ENCODE assay signal across 1 cellular context in the genomic region with DNA sequence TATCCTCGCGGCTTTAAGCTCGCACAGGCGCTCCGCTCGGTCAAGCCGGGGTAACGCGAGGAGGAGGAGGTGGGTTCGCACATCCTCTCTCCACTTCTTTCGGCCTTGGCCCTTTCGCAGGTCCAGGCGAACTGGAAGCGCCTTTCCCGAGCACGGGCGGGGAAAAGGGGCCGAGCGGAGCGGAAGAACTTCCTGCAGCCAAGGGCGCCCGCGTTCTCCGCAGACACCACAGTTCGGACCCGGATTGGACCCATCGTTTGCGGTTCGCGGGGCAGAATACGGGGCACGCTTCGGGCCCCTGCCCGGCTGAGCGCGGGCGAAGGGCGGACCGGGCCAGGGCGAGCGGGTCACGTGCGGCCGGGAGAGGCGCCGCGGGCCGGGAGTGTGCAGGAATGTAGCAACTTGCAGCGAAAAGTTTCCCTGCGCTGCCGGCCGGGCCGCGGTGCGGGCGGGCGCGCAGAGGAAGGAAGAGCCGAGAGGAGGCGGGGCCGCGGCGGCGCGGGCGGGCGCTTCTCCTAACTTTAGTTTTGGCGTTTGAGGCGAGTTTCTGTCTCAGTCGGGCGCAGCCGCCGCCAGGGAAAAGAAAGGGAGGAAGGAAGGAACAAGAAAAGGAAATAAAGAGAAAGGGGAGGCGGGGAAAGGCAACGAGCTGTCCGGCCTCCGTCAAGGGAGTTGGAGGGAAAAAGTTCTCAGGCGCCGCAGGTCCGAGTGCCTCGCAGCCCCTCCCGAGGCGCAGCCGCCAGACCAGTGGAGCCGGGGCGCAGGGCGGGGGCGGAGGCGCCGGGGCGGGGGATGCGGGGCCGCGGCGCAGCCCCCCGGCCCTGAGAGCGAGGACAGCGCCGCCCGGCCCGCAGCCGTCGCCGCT.
TF ChIP-seq lines count a peak whose summit lies in the region.

TSS of gene YAP1 (plus strand) at position 552 of the 865 bp plus-strand sequence. CDS start 402 bp downstream, outside the sequence.

TF ChIP-seq in HepG2, 621 proteins besides CTCF, POLR2A, EP300 and RAD21 (continued from another document and continues in another):
- TF ChIP-seq, protein P1, sequence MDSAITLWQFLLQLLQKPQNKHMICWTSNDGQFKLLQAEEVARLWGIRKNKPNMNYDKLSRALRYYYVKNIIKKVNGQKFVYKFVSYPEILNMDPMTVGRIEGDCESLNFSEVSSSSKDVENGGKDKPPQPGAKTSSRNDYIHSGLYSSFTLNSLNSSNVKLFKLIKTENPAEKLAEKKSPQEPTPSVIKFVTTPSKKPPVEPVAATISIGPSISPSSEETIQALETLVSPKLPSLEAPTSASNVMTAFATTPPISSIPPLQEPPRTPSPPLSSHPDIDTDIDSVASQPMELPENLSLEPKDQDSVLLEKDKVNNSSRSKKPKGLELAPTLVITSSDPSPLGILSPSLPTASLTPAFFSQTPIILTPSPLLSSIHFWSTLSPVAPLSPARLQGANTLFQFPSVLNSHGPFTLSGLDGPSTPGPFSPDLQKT (CRISPR knock-in tag; IDR thresholded peaks at IDR 0.05; ENCODE audit: borderline replicate concordance), result 0 out of 2 replicates have a peak, but pooled peaks have one; percentile 28
- peak; percentile 95; the same call in 1 of the 2 replicates for TF ChIP-seq NR0B2 (CRISPR knock-in tag; IDR thresholded peaks at IDR 0.05)
- no peak for TF ChIP-seq MLLT10 (CRISPR knock-in tag; IDR thresholded peaks at IDR 0.05)
- peak; percentile 87 for TF ChIP-seq GABPB1 (CRISPR knock-in tag; IDR thresholded peaks at IDR 0.05)
- TF ChIP-seq, protein P2, sequence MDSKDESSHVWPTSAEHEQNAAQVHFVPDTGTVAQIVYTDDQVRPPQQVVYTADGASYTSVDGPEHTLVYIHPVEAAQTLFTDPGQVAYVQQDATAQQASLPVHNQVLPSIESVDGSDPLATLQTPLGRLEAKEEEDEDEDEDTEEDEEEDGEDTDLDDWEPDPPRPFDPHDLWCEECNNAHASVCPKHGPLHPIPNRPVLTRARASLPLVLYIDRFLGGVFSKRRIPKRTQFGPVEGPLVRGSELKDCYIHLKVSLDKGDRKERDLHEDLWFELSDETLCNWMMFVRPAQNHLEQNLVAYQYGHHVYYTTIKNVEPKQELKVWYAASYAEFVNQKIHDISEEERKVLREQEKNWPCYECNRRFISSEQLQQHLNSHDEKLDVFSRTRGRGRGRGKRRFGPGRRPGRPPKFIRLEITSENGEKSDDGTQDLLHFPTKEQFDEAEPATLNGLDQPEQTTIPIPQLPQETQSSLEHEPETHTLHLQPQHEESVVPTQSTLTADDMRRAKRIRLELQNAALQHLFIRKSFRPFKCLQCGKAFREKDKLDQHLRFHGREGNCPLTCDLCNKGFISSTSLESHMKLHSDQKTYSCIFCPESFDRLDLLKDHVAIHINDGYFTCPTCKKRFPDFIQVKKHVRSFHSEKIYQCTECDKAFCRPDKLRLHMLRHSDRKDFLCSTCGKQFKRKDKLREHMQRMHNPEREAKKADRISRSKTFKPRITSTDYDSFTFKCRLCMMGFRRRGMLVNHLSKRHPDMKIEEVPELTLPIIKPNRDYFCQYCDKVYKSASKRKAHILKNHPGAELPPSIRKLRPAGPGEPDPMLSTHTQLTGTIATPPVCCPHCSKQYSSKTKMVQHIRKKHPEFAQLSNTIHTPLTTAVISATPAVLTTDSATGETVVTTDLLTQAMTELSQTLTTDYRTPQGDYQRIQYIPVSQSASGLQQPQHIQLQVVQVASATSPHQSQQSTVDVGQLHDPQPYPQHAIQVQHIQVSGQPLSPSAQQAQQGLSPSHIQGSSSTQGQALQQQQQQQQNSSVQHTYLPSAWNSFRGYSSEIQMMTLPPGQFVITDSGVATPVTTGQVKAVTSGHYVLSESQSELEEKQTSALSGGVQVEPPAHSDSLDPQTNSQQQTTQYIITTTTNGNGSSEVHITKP (CRISPR knock-in tag; IDR thresholded peaks at IDR 0.05; ENCODE audit: low read depth), result peak; percentile 78; the same call in 1 of the 2 replicates
- TF ChIP-seq TP53 (CRISPR knock-in tag; conservative IDR thresholded peaks at IDR 0.05), result no peak
- TF ChIP-seq DMAP1 (CRISPR knock-in tag; IDR thresholded peaks at IDR 0.05), result peak; percentile 83
- TF ChIP-seq, protein P3, sequence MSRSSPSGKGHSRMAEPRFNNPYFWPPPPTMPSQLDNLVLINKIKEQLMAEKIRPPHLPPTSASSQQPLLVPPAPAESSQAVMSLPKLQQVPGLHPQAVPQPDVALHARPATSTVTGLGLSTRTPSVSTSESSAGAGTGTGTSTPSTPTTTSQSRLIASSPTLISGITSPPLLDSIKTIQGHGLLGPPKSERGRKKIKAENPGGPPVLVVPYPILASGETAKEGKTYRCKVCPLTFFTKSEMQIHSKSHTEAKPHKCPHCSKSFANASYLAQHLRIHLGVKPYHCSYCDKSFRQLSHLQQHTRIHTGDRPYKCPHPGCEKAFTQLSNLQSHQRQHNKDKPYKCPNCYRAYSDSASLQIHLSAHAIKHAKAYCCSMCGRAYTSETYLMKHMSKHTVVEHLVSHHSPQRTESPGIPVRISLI (CRISPR knock-in tag; IDR thresholded peaks at IDR 0.05; ENCODE audit: borderline replicate concordance), result peak; percentile 40; the same call in 1 of the 2 replicates
- no peak for TF ChIP-seq ZNF720 (CRISPR knock-in tag; IDR thresholded peaks at IDR 0.05)
- peak; percentile 44; the same call in 1 of the 2 replicates for TF ChIP-seq ZNF709 (CRISPR knock-in tag; IDR thresholded peaks at IDR 0.05)
- TF ChIP-seq ZFP41 (CRISPR knock-in tag; IDR thresholded peaks at IDR 0.05; ENCODE audit: borderline replicate concordance), result no peak
- TF ChIP-seq ZNF530 (CRISPR knock-in tag; IDR thresholded peaks at IDR 0.05; ENCODE audit: low read depth), result no peak
- peak; percentile 82 for TF ChIP-seq PTBP1 (IDR thresholded peaks at IDR 0.05; ENCODE audit: low read depth, low read length, poor library complexity, severe bottlenecking)
- TF ChIP-seq, protein P4, sequence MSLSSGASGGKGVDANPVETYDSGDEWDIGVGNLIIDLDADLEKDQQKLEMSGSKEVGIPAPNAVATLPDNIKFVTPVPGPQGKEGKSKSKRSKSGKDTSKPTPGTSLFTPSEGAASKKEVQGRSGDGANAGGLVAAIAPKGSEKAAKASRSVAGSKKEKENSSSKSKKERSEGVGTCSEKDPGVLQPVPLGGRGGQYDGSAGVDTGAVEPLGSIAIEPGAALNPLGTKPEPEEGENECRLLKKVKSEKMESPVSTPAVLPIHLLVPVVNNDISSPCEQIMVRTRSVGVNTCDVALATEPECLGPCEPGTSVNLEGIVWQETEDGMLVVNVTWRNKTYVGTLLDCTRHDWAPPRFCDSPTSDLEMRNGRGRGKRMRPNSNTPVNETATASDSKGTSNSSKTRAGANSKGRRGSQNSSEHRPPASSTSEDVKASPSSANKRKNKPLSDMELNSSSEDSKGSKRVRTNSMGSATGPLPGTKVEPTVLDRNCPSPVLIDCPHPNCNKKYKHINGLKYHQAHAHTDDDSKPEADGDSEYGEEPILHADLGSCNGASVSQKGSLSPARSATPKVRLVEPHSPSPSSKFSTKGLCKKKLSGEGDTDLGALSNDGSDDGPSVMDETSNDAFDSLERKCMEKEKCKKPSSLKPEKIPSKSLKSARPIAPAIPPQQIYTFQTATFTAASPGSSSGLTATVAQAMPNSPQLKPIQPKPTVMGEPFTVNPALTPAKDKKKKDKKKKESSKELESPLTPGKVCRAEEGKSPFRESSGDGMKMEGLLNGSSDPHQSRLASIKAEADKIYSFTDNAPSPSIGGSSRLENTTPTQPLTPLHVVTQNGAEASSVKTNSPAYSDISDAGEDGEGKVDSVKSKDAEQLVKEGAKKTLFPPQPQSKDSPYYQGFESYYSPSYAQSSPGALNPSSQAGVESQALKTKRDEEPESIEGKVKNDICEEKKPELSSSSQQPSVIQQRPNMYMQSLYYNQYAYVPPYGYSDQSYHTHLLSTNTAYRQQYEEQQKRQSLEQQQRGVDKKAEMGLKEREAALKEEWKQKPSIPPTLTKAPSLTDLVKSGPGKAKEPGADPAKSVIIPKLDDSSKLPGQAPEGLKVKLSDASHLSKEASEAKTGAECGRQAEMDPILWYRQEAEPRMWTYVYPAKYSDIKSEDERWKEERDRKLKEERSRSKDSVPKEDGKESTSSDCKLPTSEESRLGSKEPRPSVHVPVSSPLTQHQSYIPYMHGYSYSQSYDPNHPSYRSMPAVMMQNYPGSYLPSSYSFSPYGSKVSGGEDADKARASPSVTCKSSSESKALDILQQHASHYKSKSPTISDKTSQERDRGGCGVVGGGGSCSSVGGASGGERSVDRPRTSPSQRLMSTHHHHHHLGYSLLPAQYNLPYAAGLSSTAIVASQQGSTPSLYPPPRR (CRISPR knock-in tag; IDR thresholded peaks at IDR 0.05; ENCODE audit: borderline replicate concordance), result peak; percentile 65; the same call in 1 of the 2 replicates
- TF ChIP-seq TRIM22 (IDR thresholded peaks at IDR 0.05), result no peak
- TF ChIP-seq AKNA (CRISPR knock-in tag; IDR thresholded peaks at IDR 0.05; ENCODE audit: borderline replicate concordance), result no peak
- TF ChIP-seq SMAD1 (CRISPR knock-in tag; IDR thresholded peaks at IDR 0.05; ENCODE audit: borderline replicate concordance, low read depth), result 0 out of 2 replicates have a peak, but pooled peaks have one; percentile 40
- TF ChIP-seq STAT6 (CRISPR knock-in tag; IDR thresholded peaks at IDR 0.05; ENCODE audit: borderline replicate concordance), result no peak
- no peak for TF ChIP-seq NCOA5 (CRISPR knock-in tag; IDR thresholded peaks at IDR 0.05)
- no peak for TF ChIP-seq ZNF839 (CRISPR knock-in tag; IDR thresholded peaks at IDR 0.05; ENCODE audit: borderline replicate concordance)
- TF ChIP-seq ZNF619 (CRISPR knock-in tag; IDR thresholded peaks at IDR 0.05), result peak; percentile 86; the same call in 1 of the 2 replicates
- TF ChIP-seq ZSCAN21 (CRISPR knock-in tag; IDR thresholded peaks at IDR 0.05; ENCODE audit: borderline replicate concordance), result peak; percentile 84
- peak; percentile 97 for TF ChIP-seq TMF1 (CRISPR knock-in tag; IDR thresholded peaks at IDR 0.05; ENCODE audit: low read depth)
- TF ChIP-seq CBFB (CRISPR knock-in tag; IDR thresholded peaks at IDR 0.05), result no peak
- TF ChIP-seq ZNF44 (CRISPR knock-in tag; IDR thresholded peaks at IDR 0.05), result no peak; the same call in 1 of the 2 replicates
- no peak for TF ChIP-seq DNMT3B (CRISPR knock-in tag; conservative IDR thresholded peaks at IDR 0.05)
- TF ChIP-seq ZBTB8A (CRISPR knock-in tag; IDR thresholded peaks at IDR 0.05; ENCODE audit: borderline replicate concordance, low read depth), result no peak
- TF ChIP-seq FOXC1 (CRISPR knock-in tag; IDR thresholded peaks at IDR 0.05; ENCODE audit: borderline replicate concordance), result peak; percentile 86
- TF ChIP-seq SETDB1 (CRISPR knock-in tag; IDR thresholded peaks at IDR 0.05; ENCODE audit: borderline replicate concordance), result no peak
- no peak for TF ChIP-seq SMARCC2 (IDR thresholded peaks at IDR 0.05)
- TF ChIP-seq MZF1 (CRISPR knock-in tag; IDR thresholded peaks at IDR 0.05; ENCODE audit: borderline replicate concordance), result no peak
